8 cellular contexts compared by ENCODE assay signal in genomic region chr1:225962440-225962975, GRCh38. TPM values are rescaled to one million over a fixed set of nuclear protein-coding genes. Genes with fewer than 3 reads are reported as not detected.
DNase-seq lines count a peak whose midpoint lies in the region; ATAC-seq and TF ChIP-seq lines count a peak whose summit lies in the region.

No MANE protein-coding gene starts in this region.

- TF ChIP-seq CTCF in C4-2B (conservative IDR thresholded peaks at IDR 0.05) (peak; percentile 85), cardiac muscle cell (IDR thresholded peaks at IDR 0.05; ENCODE audit: low read depth, low read length) (peak; percentile 76)

- no peak overlapping the region for H3K4me3 ChIP-seq in cardiac muscle cell

- H3K27ac ChIP-seq in C4-2B: no peak overlapping the region
- H3K27ac ChIP-seq in cardiac muscle cell: no peak overlapping the region

- H3K36me3 ChIP-seq in cardiac muscle cell: no peaks in the 10 kb centered on the region

- DNase-seq in NCI-H526 treated with DMSO at 0.1 percent for 48 hours (lab: John Stamatoyannopoulos, UW) (peak; percentile 10), cardiac muscle cell (ENCODE audit: low read depth in 1 of 2, low spot score in 1 of 2) (peak; percentile 33 to 78), NCI-H510A (lab: John Stamatoyannopoulos, UW) (no peak), NCI-H187 treated with DMSO at 0.1 percent for 48 hours (lab: John Stamatoyannopoulos, UW) (no peak)
- peak; percentile 81 to 86 for DNase-seq in activated T-cell treated with anti-CD3 and anti-CD28 coated beads, Interleukin-2, amount 50 U/mL, for 48 hours
- peak; percentile 20 to 57 for DNase-seq in stimulated activated CD4-positive, alpha-beta T cell treated with anti-CD3 and anti-CD28 coated beads, Interleukin-15, amount 100 ng/mL, for 48 hours (ENCODE audit: low read depth in 2 of 2)

- H3K9me3 ChIP-seq in cardiac muscle cell (ENCODE audit: low read depth): no peaks in the 10 kb centered on the region

- H3K27me3 ChIP-seq in cardiac muscle cell: peaks cover 2% of the 10 kb centered on the region

- peak; percentile 63 for ATAC-seq in GM21528 (IDR thresholded peaks at IDR 0.05; ENCODE audit: low FRiP score, unreplicated experiment)

- no peaks in the 10 kb centered on the region for H3K4me1 ChIP-seq in cardiac muscle cell (ENCODE audit: low read depth)

RNA-seq across cellular contexts. Expression of gene LEFTY2, which starts 21.5 kb away (rescaled TPM):
- total RNA-seq in cardiac muscle cell: 4.0 and 14.0 TPM in 2 replicates
- 2.7 and 9.0 TPM in 2 replicates for polyA plus RNA-seq in cardiac muscle cell

RNA-seq across cellular contexts. Expression of gene SDE2, which starts 36.6 kb away (rescaled TPM):
- 16.1 and 21.1 TPM in 2 replicates for total RNA-seq in cardiac muscle cell
- polyA plus RNA-seq in cardiac muscle cell: 17.6 and 28.3 TPM in 2 replicates

RNA-seq across cellular contexts. Expression of gene PYCR2, which starts 38.5 kb away (rescaled TPM):
- 45.1 and 62.9 TPM in 2 replicates for total RNA-seq in cardiac muscle cell
- polyA plus RNA-seq in cardiac muscle cell: 66.3 and 75.9 TPM in 2 replicates

Comparison
In these comparisons a context has a peak if more than half of its experiments do, and no peak if none do; other contexts are left out.
1. DNase-seq: peak in NCI-H526 treated with DMSO at 0.1 percent for 48 hours (single experiment), activated T-cell treated with anti-CD3 and anti-CD28 coated beads, Interleukin-2, amount 50 U/mL, for 48 hours (2 of 2), cardiac muscle cell (2 of 2) and stimulated activated CD4-positive, alpha-beta T cell treated with anti-CD3 and anti-CD28 coated beads, Interleukin-15, amount 100 ng/mL, for 48 hours (2 of 2); none in NCI-H510A (single experiment) and NCI-H187 treated with DMSO at 0.1 percent for 48 hours (single experiment).